Comparison of ENCODE assay signal across 2 cellular contexts in genomic region chr1:197559244-197559643, GRCh38.
TF ChIP-seq lines count a peak whose summit lies in the region.

No MANE protein-coding gene starts in this region.

TF ChIP-seq in A549, 52 proteins besides CTCF, POLR2A, EP300 and RAD21 (continued from another document):
- no peak for TF ChIP-seq POLR2AphosphoS2 (conservative IDR thresholded peaks at IDR 0.05; ENCODE audit: low read length)
- TF ChIP-seq RNF2 (IDR thresholded peaks at IDR 0.05; ENCODE audit: borderline replicate concordance, low read depth): no peak
- TF ChIP-seq HOXA7 (CRISPR knock-in tag; IDR thresholded peaks at IDR 0.05): no peak

TF ChIP-seq in IMR-90, 13 proteins besides CTCF, POLR2A, EP300 and RAD21:
- TF ChIP-seq RCOR1 (IDR thresholded peaks at IDR 0.05; ENCODE audit: insufficient replicate concordance, low read length) (no peak), NFE2L2 (IDR thresholded peaks at IDR 0.05; ENCODE audit: low read depth, low read length) (no peak), SMC3 (IDR thresholded peaks at IDR 0.05; ENCODE audit: low read depth, low read length) (no peak), RFX5 (IDR thresholded peaks at IDR 0.05; ENCODE audit: low read depth, low read length) (no peak), BHLHE40 (IDR thresholded peaks at IDR 0.05; ENCODE audit: low read depth, low read length) (no peak), MAZ (IDR thresholded peaks at IDR 0.05; ENCODE audit: borderline replicate concordance, low read depth, low read length) (no peak)
- TF ChIP-seq, protein P1, sequence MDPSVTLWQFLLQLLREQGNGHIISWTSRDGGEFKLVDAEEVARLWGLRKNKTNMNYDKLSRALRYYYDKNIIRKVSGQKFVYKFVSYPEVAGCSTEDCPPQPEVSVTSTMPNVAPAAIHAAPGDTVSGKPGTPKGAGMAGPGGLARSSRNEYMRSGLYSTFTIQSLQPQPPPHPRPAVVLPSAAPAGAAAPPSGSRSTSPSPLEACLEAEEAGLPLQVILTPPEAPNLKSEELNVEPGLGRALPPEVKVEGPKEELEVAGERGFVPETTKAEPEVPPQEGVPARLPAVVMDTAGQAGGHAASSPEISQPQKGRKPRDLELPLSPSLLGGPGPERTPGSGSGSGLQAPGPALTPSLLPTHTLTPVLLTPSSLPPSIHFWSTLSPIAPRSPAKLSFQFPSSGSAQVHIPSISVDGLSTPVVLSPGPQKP (IDR thresholded peaks at IDR 0.05; ENCODE audit: borderline replicate concordance, low read depth, low read length): no peak
